37 cellular contexts compared by ENCODE assay signal in the genomic region with DNA sequence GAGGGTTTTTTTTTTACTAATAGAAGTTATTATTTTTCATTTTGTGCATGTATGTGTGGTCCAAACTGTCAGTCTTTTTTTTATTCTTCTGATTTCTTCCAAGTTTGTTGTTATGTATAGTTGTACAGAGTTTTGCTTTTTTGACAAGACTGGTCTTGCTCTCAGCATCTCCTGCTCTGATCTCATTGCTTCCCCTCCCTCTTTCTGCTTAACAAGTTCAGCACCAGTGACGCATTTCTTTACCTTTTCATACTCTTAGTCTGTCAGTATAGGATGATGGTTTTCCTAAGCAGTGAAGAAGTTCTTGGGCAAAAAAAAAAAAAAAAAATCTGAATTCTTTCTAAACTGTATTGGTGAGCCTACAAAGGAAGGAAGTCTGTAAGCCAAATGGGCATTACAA.
"Had no signal": no experiment of that assay in that cellular context is flagged by ENCODE, and none has a peak within 500 bp of the region (broad histone marks: within the 10 kb centered on the region; RNA-seq: fewer than 3 reads in every experiment).

No MANE protein-coding gene starts in this region.

- FAIRE-seq: frontal cortex, small intestine had no signal

- H3K27me3 Mint-ChIP-seq: activated CD4-positive, alpha-beta memory T cell treated with anti-CD3 and anti-CD28 coated beads, Interleukin-2, amount 10 ng/mL, durations not matched to agents 7 days and 5 days; activated CD4-positive, alpha-beta T cell treated with anti-CD3 and anti-CD28 coated beads, Interleukin-2, amount 10 ng/mL, durations not matched to agents 7 days and 5 days; activated naive CD8-positive, alpha-beta T cell treated with anti-CD3 and anti-CD28 coated beads for 36 hours; activated T-cell treated with anti-CD3 and anti-CD28 coated beads, Interleukin-2, amount 50 U/mL, for 24 hours; stimulated activated memory B cell treated with anti-CD40 and anti-IgM and Interleukin-4, amounts not matched to agents 10 μg/mL and 1 μg/mL and 100 μg/mL, for 72 hours; stimulated activated naive CD8-positive, alpha-beta T cell treated with anti-CD3 and anti-CD28 coated beads, Interleukin-15, amount 100 ng/mL, for 72 hours; T-helper 17 cell had no signal

- H3K27me3 ChIP-seq: adrenal gland, body of pancreas, dorsolateral prefrontal cortex, esophagus muscularis mucosa, hepatocyte, neutrophil, ovary, sigmoid colon, thyroid gland, upper lobe of right lung had no signal

- H3K4me3 ChIP-seq: adrenal gland, body of pancreas, coronary artery, dorsolateral prefrontal cortex, esophagus muscularis mucosa, hepatocyte, ovary, prostate gland, sigmoid colon, thyroid gland, upper lobe of right lung had no signal

- H3K9me3 Mint-ChIP-seq: activated CD4-positive, alpha-beta memory T cell treated with anti-CD3 and anti-CD28 coated beads, Interleukin-2, amount 10 ng/mL, durations not matched to agents 7 days and 5 days; activated CD4-positive, alpha-beta T cell treated with anti-CD3 and anti-CD28 coated beads, Interleukin-2, amount 10 ng/mL, durations not matched to agents 7 days and 5 days; activated naive CD8-positive, alpha-beta T cell treated with anti-CD3 and anti-CD28 coated beads for 36 hours; activated T-cell treated with anti-CD3 and anti-CD28 coated beads, Interleukin-2, amount 50 U/mL, for 24 hours; activated T-helper 2 cell treated with anti-CD3 and anti-CD28 coated beads, Interferon-gamma antibody, Interleukin-2, Interleukin-4, amounts not matched to agents 10 μg/mL and 5 μg/mL and 100 μg/mL, durations not matched to agents 14 hours and 24 hours and 36 hours; naive B cell; nephron progenitor cell; stimulated activated memory B cell treated with anti-CD40 and anti-IgM and Interleukin-4, amounts not matched to agents 10 μg/mL and 1 μg/mL and 100 μg/mL, for 72 hours; stimulated activated naive CD8-positive, alpha-beta T cell treated with anti-CD3 and anti-CD28 coated beads, Interleukin-15, amount 100 ng/mL, for 72 hours had no signal

- H3K27ac ChIP-seq: adrenal gland, body of pancreas, coronary artery, dorsolateral prefrontal cortex, esophagus muscularis mucosa, hepatocyte, neutrophil, ovary, prostate gland, sigmoid colon, thyroid gland, upper lobe of right lung had no signal

- H3K36me3 ChIP-seq: adrenal gland, neutrophil, ovary, prostate gland, thyroid gland, upper lobe of right lung had no signal

- H3K9me3 ChIP-seq: adrenal gland, body of pancreas, esophagus muscularis mucosa, neutrophil, ovary, prostate gland, sigmoid colon, thyroid gland, upper lobe of right lung had no signal

- H3K27ac Mint-ChIP-seq: activated CD4-positive, alpha-beta memory T cell treated with anti-CD3 and anti-CD28 coated beads, Interleukin-2, amount 10 ng/mL, durations not matched to agents 7 days and 5 days; activated CD4-positive, alpha-beta T cell treated with anti-CD3 and anti-CD28 coated beads, Interleukin-2, amount 10 ng/mL, durations not matched to agents 7 days and 5 days; activated naive CD8-positive, alpha-beta T cell treated with anti-CD3 and anti-CD28 coated beads for 36 hours; activated T-cell treated with anti-CD3 and anti-CD28 coated beads, Interleukin-2, amount 50 U/mL, for 24 hours; activated T-helper 2 cell treated with anti-CD3 and anti-CD28 coated beads, Interferon-gamma antibody, Interleukin-2, Interleukin-4, amounts not matched to agents 10 μg/mL and 5 μg/mL and 100 μg/mL, durations not matched to agents 14 hours and 24 hours and 36 hours; naive B cell; nephron progenitor cell; stimulated activated memory B cell treated with anti-CD40 and anti-IgM and Interleukin-4, amounts not matched to agents 10 μg/mL and 1 μg/mL and 100 μg/mL, for 72 hours; T-helper 17 cell had no signal

- H3K4me3 Mint-ChIP-seq: activated CD4-positive, alpha-beta memory T cell treated with anti-CD3 and anti-CD28 coated beads, Interleukin-2, amount 10 ng/mL, durations not matched to agents 7 days and 5 days; activated CD4-positive, alpha-beta T cell treated with anti-CD3 and anti-CD28 coated beads, Interleukin-2, amount 10 ng/mL, durations not matched to agents 7 days and 5 days; activated naive CD8-positive, alpha-beta T cell treated with anti-CD3 and anti-CD28 coated beads for 36 hours; activated T-cell treated with anti-CD3 and anti-CD28 coated beads, Interleukin-2, amount 50 U/mL, for 24 hours; naive B cell; nephron progenitor cell; stimulated activated memory B cell treated with anti-CD40 and anti-IgM and Interleukin-4, amounts not matched to agents 10 μg/mL and 1 μg/mL and 100 μg/mL, for 72 hours; stimulated activated naive CD8-positive, alpha-beta T cell treated with anti-CD3 and anti-CD28 coated beads, Interleukin-15, amount 100 ng/mL, for 72 hours; T-helper 17 cell had no signal

- H3K4me1 Mint-ChIP-seq: naive B cell; stimulated activated memory B cell treated with anti-CD40 and anti-IgM and Interleukin-4, amounts not matched to agents 10 μg/mL and 1 μg/mL and 100 μg/mL, for 72 hours had no signal

- ATAC-seq: body of pancreas; left cardiac atrium; stimulated activated memory B cell treated with anti-CD40 and anti-IgM and Interleukin-4, amounts not matched to agents 10 μg/mL and 1 μg/mL and 100 μg/mL, for 72 hours; stimulated activated naive CD8-positive, alpha-beta T cell treated with anti-CD3 and anti-CD28 coated beads, Interleukin-15, amount 100 ng/mL, for 72 hours; T-helper 17 cell; upper lobe of right lung had no signal

- DNase-seq: activated CD4-positive, alpha-beta memory T cell treated with anti-CD3 and anti-CD28 coated beads, Interleukin-2, amount 10 ng/mL, durations not matched to agents 7 days and 5 days; activated CD4-positive, alpha-beta T cell treated with anti-CD3 and anti-CD28 coated beads, Interleukin-2, amount 10 ng/mL, durations not matched to agents 7 days and 5 days; activated CD4-positive, CD25-positive, alpha-beta regulatory T cell treated with anti-CD3 and anti-CD28 coated beads, Interleukin-2, amount 50 U/mL, for 72 hours; activated CD8-positive, alpha-beta memory T cell treated with anti-CD3 and anti-CD28 coated beads, Interleukin-2, amount 50 U/mL, for 48 hours; activated naive CD4-positive, alpha-beta T cell; activated naive CD8-positive, alpha-beta T cell treated with anti-CD3 and anti-CD28 coated beads for 36 hours; activated T-cell treated with anti-CD3 and anti-CD28 coated beads, Interleukin-2, amount 50 U/mL, for 24 hours; adrenal gland; aorta; body of pancreas; dorsolateral prefrontal cortex; effector memory CD4-positive, alpha-beta T cell; islet precursor cell; left cardiac atrium; left ventricle myocardium superior; naive B cell; nephron progenitor cell; ovary; sigmoid colon; small intestine; stimulated activated CD4-positive, alpha-beta T cell treated with anti-CD3 and anti-CD28 coated beads, Interleukin-1b, Interleukin-23, amount 100 ng/mL, for 48 hours; stimulated activated CD4-positive, alpha-beta T cell treated with anti-CD3 and anti-CD28 coated beads, Interleukin-4, amount 100 ng/mL, for 4 hours; stimulated activated CD8-positive, alpha-beta memory T cell treated with anti-CD3 and anti-CD28 coated beads, Interleukin-4, amount 100 ng/mL, for 48 hours; stimulated activated naive CD8-positive, alpha-beta T cell treated with anti-CD3 and anti-CD28 coated beads, Interleukin-15, amount 100 ng/mL, for 72 hours; substantia nigra; T-helper 17 cell; T1000; thyroid gland; upper lobe of right lung had no signal

- H3K36me3 Mint-ChIP-seq: naive B cell had no signal

- H3K4me1 ChIP-seq: prostate gland, upper lobe of right lung had no signal
